ENCODE assay signal across 15 cellular contexts in the genomic region with DNA sequence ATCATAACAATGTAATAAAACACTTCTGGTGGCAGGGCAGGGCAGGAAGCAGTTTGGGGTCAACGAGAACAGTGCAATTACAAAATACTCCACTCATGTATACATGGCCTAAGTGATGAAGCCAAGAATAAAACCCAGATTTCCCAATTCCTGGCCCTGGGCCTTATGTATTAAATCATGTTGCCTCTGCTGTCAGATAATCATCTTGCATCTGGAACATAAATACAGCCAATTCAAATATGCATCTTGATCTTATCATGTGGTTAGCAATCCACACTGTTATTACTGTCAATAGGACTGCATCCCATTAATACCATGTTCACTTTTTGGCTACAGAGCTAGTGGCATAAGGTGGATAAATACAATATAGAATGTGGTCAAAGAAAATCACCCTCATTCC.
A peak's percentile ranks its signal among the peaks of the same experiment; 100 is the strongest.
DNase-seq lines count a peak whose midpoint lies in the region; ATAC-seq and TF ChIP-seq lines count a peak whose summit lies in the region.
"Had no signal": no experiment of that assay in that cellular context is flagged by ENCODE, and none has a peak within 500 bp of the region (broad histone marks: within the 10 kb centered on the region; RNA-seq: fewer than 3 reads in every experiment).

No MANE protein-coding gene starts in this region.

- ATAC-seq in SK-N-SH treated with all-trans-retinoic acid at 6 μM for 48 hours (peak; percentile 61), HG02852 (IDR thresholded peaks at IDR 0.05; ENCODE audit: unreplicated experiment) (no peak), GM19324 (IDR thresholded peaks at IDR 0.05; ENCODE audit: low FRiP score, unreplicated experiment) (no peak)
- ATAC-seq: esophagus mucosa; naive thymus-derived CD4-positive, alpha-beta T cell had no signal

- peak in 2 of 3 experiments; percentile 20 to 73 for DNase-seq in NCI-H1417 (lab: John Stamatoyannopoulos, UW)
- DNase-seq in NCI-H1417 treated with DMSO at 0.1 percent for 48 hours (lab: John Stamatoyannopoulos, UW) = no peak
- DNase-seq in NCI-H2029 (lab: John Stamatoyannopoulos, UW) = peak; percentile 10
- peak; percentile 64 for DNase-seq in iris pigment epithelial cell (ENCODE audit: low read depth)
- DNase-seq in SW480 (ENCODE audit: low spot score) = no peak
- DNase-seq: ACHN; naive thymus-derived CD4-positive, alpha-beta T cell; NCI-H526 treated with DMSO at 0.1 percent for 48 hours; spleen; stimulated activated naive CD4-positive, alpha-beta T cell treated with Interleukin-2 at 50 U/mL for 16 hours; upper lobe of left lung had no signal

TF ChIP-seq in SK-N-SH treated with all-trans-retinoic acid at 6 μM for 48 hours, 23 proteins besides CTCF, POLR2A, EP300 and RAD21:
- TF ChIP-seq, protein P1, sequence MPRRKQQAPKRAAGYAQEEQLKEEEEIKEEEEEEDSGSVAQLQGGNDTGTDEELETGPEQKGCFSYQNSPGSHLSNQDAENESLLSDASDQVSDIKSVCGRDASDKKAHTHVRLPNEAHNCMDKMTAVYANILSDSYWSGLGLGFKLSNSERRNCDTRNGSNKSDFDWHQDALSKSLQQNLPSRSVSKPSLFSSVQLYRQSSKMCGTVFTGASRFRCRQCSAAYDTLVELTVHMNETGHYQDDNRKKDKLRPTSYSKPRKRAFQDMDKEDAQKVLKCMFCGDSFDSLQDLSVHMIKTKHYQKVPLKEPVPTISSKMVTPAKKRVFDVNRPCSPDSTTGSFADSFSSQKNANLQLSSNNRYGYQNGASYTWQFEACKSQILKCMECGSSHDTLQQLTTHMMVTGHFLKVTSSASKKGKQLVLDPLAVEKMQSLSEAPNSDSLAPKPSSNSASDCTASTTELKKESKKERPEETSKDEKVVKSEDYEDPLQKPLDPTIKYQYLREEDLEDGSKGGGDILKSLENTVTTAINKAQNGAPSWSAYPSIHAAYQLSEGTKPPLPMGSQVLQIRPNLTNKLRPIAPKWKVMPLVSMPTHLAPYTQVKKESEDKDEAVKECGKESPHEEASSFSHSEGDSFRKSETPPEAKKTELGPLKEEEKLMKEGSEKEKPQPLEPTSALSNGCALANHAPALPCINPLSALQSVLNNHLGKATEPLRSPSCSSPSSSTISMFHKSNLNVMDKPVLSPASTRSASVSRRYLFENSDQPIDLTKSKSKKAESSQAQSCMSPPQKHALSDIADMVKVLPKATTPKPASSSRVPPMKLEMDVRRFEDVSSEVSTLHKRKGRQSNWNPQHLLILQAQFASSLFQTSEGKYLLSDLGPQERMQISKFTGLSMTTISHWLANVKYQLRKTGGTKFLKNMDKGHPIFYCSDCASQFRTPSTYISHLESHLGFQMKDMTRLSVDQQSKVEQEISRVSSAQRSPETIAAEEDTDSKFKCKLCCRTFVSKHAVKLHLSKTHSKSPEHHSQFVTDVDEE (CRISPR knock-in tag; IDR thresholded peaks at IDR 0.05) = peak; percentile 99
- no peak for TF ChIP-seq OSR1 (CRISPR knock-in tag; IDR thresholded peaks at IDR 0.05)
- TF ChIP-seq, protein P2, sequence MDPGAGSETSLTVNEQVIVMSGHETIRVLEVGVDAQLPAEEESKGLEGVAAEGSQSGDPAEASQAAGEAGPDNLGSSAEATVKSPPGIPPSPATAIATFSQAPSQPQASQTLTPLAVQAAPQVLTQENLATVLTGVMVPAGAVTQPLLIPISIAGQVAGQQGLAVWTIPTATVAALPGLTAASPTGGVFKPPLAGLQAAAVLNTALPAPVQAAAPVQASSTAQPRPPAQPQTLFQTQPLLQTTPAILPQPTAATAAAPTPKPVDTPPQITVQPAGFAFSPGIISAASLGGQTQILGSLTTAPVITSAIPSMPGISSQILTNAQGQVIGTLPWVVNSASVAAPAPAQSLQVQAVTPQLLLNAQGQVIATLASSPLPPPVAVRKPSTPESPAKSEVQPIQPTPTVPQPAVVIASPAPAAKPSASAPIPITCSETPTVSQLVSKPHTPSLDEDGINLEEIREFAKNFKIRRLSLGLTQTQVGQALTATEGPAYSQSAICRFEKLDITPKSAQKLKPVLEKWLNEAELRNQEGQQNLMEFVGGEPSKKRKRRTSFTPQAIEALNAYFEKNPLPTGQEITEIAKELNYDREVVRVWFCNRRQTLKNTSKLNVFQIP (CRISPR knock-in tag; IDR thresholded peaks at IDR 0.05; ENCODE audit: borderline replicate concordance, low read depth) = no peak; the same call in 1 of the 2 replicates
- peak; percentile 70; the same call in 1 of the 2 replicates for TF ChIP-seq PPARA (CRISPR knock-in tag; IDR thresholded peaks at IDR 0.05; ENCODE audit: borderline replicate concordance)
- TF ChIP-seq, protein P3, sequence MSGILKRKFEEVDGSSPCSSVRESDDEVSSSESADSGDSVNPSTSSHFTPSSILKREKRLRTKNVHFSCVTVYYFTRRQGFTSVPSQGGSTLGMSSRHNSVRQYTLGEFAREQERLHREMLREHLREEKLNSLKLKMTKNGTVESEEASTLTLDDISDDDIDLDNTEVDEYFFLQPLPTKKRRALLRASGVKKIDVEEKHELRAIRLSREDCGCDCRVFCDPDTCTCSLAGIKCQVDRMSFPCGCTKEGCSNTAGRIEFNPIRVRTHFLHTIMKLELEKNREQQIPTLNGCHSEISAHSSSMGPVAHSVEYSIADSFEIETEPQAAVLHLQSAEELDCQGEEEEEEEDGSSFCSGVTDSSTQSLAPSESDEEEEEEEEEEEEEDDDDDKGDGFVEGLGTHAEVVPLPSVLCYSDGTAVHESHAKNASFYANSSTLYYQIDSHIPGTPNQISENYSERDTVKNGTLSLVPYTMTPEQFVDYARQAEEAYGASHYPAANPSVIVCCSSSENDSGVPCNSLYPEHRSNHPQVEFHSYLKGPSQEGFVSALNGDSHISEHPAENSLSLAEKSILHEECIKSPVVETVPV (CRISPR knock-in tag; IDR thresholded peaks at IDR 0.05) = peak; percentile 92
- peak; percentile 70; the same call in 1 of the 2 replicates for TF ChIP-seq SNAI2 (CRISPR knock-in tag; IDR thresholded peaks at IDR 0.05)
- TF ChIP-seq ZNF8 (CRISPR knock-in tag; IDR thresholded peaks at IDR 0.05) = peak; percentile 76
- 0 out of 2 replicates have a peak, but pooled peaks have one; percentile 10 for TF ChIP-seq BACH2 (CRISPR knock-in tag; IDR thresholded peaks at IDR 0.05; ENCODE audit: borderline replicate concordance)
- peak; percentile 73 for TF ChIP-seq ZNF565 (CRISPR knock-in tag; conservative IDR thresholded peaks at IDR 0.05; ENCODE audit: low read depth)
- no peak for TF ChIP-seq ZC3H10 (CRISPR knock-in tag; IDR thresholded peaks at IDR 0.05)
- no peak for TF ChIP-seq RARB (CRISPR knock-in tag; IDR thresholded peaks at IDR 0.05)
- TF ChIP-seq ZFP30 (CRISPR knock-in tag; IDR thresholded peaks at IDR 0.05) = 0 out of 2 replicates have a peak, but pooled peaks have one; percentile 21
- TF ChIP-seq ARNTL (CRISPR knock-in tag; IDR thresholded peaks at IDR 0.05; ENCODE audit: borderline replicate concordance, low read depth) = peak; percentile 70; the same call in 1 of the 2 replicates
- TF ChIP-seq, protein P4, sequence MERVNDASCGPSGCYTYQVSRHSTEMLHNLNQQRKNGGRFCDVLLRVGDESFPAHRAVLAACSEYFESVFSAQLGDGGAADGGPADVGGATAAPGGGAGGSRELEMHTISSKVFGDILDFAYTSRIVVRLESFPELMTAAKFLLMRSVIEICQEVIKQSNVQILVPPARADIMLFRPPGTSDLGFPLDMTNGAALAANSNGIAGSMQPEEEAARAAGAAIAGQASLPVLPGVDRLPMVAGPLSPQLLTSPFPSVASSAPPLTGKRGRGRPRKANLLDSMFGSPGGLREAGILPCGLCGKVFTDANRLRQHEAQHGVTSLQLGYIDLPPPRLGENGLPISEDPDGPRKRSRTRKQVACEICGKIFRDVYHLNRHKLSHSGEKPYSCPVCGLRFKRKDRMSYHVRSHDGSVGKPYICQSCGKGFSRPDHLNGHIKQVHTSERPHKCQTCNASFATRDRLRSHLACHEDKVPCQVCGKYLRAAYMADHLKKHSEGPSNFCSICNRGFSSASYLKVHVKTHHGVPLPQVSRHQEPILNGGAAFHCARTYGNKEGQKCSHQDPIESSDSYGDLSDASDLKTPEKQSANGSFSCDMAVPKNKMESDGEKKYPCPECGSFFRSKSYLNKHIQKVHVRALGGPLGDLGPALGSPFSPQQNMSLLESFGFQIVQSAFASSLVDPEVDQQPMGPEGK (CRISPR knock-in tag; IDR thresholded peaks at IDR 0.05; ENCODE audit: borderline replicate concordance) = peak; percentile 63; the same call in 1 of the 2 replicates
- peak; percentile 89; the same call in 1 of the 2 replicates for TF ChIP-seq ESRRG (CRISPR knock-in tag; IDR thresholded peaks at IDR 0.05)
- no peak for TF ChIP-seq TOX (CRISPR knock-in tag; IDR thresholded peaks at IDR 0.05; ENCODE audit: borderline replicate concordance)
- TF ChIP-seq ISL1 (CRISPR knock-in tag; IDR thresholded peaks at IDR 0.05) = peak; percentile 93
- TF ChIP-seq, protein P5, sequence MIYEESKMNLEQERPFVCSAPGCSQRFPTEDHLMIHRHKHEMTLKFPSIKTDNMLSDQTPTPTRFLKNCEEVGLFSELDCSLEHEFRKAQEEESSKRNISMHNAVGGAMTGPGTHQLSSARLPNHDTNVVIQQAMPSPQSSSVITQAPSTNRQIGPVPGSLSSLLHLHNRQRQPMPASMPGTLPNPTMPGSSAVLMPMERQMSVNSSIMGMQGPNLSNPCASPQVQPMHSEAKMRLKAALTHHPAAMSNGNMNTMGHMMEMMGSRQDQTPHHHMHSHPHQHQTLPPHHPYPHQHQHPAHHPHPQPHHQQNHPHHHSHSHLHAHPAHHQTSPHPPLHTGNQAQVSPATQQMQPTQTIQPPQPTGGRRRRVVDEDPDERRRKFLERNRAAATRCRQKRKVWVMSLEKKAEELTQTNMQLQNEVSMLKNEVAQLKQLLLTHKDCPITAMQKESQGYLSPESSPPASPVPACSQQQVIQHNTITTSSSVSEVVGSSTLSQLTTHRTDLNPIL (CRISPR knock-in tag; IDR thresholded peaks at IDR 0.05; ENCODE audit: low read depth) = peak; percentile 73; the same call in 1 of the 2 replicates
- TF ChIP-seq TCF4 (CRISPR knock-in tag; IDR thresholded peaks at IDR 0.05; ENCODE audit: borderline replicate concordance) = peak; percentile 99
- TF ChIP-seq ZFP3 (CRISPR knock-in tag; IDR thresholded peaks at IDR 0.05) = 0 out of 2 replicates have a peak, but pooled peaks have one; percentile 42
- peak; percentile 93; the same call in 1 of the 2 replicates for TF ChIP-seq GLIS3 (CRISPR knock-in tag; IDR thresholded peaks at IDR 0.05)
- TF ChIP-seq CSDC2 (CRISPR knock-in tag; IDR thresholded peaks at IDR 0.05) = no peak
- peak; percentile 60 for TF ChIP-seq ZNF70 (CRISPR knock-in tag; IDR thresholded peaks at IDR 0.05)

Comparison
In these comparisons a context has a peak if more than half of its experiments do, and no peak if none do; other contexts are left out.
1. DNase-seq: peak in NCI-H1417 (2 of 3), NCI-H2029 (single experiment) and iris pigment epithelial cell (single experiment); none in NCI-H1417 treated with DMSO at 0.1 percent for 48 hours (single experiment) and SW480 (single experiment).